ENCODE assay signal across 1 cellular context in genomic region chr13:60163525-60164471, GRCh38.
TF ChIP-seq lines count a peak whose summit lies in the region.

TSS of gene DIAPH3 (minus strand) at chr13:60163928. CDS start at chr13:60163766, 162 bp downstream.

TF ChIP-seq in HepG2, 621 proteins besides CTCF, POLR2A, EP300 and RAD21 (continued from another document and continues in another):
- TF ChIP-seq KAT7 (CRISPR knock-in tag; IDR thresholded peaks at IDR 0.05; ENCODE audit: borderline replicate concordance) (peak; percentile 75), ZNF792 (CRISPR knock-in tag; IDR thresholded peaks at IDR 0.05) (peak; percentile 46; the same call in 1 of the 2 replicates), SOX6 (IDR thresholded peaks at IDR 0.05) (no peak), SOX6 (CRISPR knock-in tag; IDR thresholded peaks at IDR 0.05) (peak; percentile 29; the same call in 1 of the 2 replicates), MAF1 (CRISPR knock-in tag; IDR thresholded peaks at IDR 0.05; ENCODE audit: borderline replicate concordance) (no peak), UBTF (CRISPR knock-in tag; IDR thresholded peaks at IDR 0.05) (peak; percentile 62), SRSF4 (IDR thresholded peaks at IDR 0.05; ENCODE audit: low read depth, low read length, poor library complexity, severe bottlenecking) (no peak), TRIM24 (CRISPR knock-in tag; IDR thresholded peaks at IDR 0.05) (no peak), ZNF264 (CRISPR knock-in tag; IDR thresholded peaks at IDR 0.05) (0 out of 2 replicates have a peak, but pooled peaks have one; percentile 31), NRL (CRISPR knock-in tag; IDR thresholded peaks at IDR 0.05; ENCODE audit: borderline replicate concordance) (peak; percentile 54; the same call in 1 of the 2 replicates), KLF9 (CRISPR knock-in tag; IDR thresholded peaks at IDR 0.05; ENCODE audit: low read depth) (no peak), HMGXB3 (CRISPR knock-in tag; IDR thresholded peaks at IDR 0.05; ENCODE audit: borderline replicate concordance) (peak; percentile 52; the same call in 1 of the 2 replicates), ZNF768 (CRISPR knock-in tag; IDR thresholded peaks at IDR 0.05) (no peak; the same call in 1 of the 2 replicates), CCAR2 (optimal IDR thresholded peaks at IDR 0.05; ENCODE audit: low read depth, low read length) (no peak), ZBTB49 (CRISPR knock-in tag; IDR thresholded peaks at IDR 0.05; ENCODE audit: borderline replicate concordance) (no peak), ZNF839 (CRISPR knock-in tag; IDR thresholded peaks at IDR 0.05; ENCODE audit: borderline replicate concordance) (no peak), RXRA (CRISPR knock-in tag; IDR thresholded peaks at IDR 0.05) (peak; percentile 42; the same call in 1 of the 2 replicates), CHCHD3 (CRISPR knock-in tag; IDR thresholded peaks at IDR 0.05) (no peak), ZNF205 (CRISPR knock-in tag; IDR thresholded peaks at IDR 0.05) (no peak), PPARG (CRISPR knock-in tag; conservative IDR thresholded peaks at IDR 0.05) (no peak), RNF2 (conservative IDR thresholded peaks at IDR 0.05; ENCODE audit: low read depth) (no peak), ZNF773 (CRISPR knock-in tag; IDR thresholded peaks at IDR 0.05; ENCODE audit: borderline replicate concordance) (no peak), MXD1 (CRISPR knock-in tag; IDR thresholded peaks at IDR 0.05) (peak; percentile 71; the same call in 1 of the 2 replicates), ASH2L (IDR thresholded peaks at IDR 0.05; ENCODE audit: insufficient read length, low read depth, low read length) (peak; percentile 88), ZNF619 (CRISPR knock-in tag; IDR thresholded peaks at IDR 0.05) (peak; percentile 53; the same call in 1 of the 2 replicates), ARNT (IDR thresholded peaks at IDR 0.05) (no peak), ZNF781 (CRISPR knock-in tag; IDR thresholded peaks at IDR 0.05; ENCODE audit: borderline replicate concordance, not compliant biosample characterization) (no peak), ZNF547 (CRISPR knock-in tag; IDR thresholded peaks at IDR 0.05) (peak; percentile 80; the same call in 1 of the 2 replicates)
- TF ChIP-seq, protein P1, sequence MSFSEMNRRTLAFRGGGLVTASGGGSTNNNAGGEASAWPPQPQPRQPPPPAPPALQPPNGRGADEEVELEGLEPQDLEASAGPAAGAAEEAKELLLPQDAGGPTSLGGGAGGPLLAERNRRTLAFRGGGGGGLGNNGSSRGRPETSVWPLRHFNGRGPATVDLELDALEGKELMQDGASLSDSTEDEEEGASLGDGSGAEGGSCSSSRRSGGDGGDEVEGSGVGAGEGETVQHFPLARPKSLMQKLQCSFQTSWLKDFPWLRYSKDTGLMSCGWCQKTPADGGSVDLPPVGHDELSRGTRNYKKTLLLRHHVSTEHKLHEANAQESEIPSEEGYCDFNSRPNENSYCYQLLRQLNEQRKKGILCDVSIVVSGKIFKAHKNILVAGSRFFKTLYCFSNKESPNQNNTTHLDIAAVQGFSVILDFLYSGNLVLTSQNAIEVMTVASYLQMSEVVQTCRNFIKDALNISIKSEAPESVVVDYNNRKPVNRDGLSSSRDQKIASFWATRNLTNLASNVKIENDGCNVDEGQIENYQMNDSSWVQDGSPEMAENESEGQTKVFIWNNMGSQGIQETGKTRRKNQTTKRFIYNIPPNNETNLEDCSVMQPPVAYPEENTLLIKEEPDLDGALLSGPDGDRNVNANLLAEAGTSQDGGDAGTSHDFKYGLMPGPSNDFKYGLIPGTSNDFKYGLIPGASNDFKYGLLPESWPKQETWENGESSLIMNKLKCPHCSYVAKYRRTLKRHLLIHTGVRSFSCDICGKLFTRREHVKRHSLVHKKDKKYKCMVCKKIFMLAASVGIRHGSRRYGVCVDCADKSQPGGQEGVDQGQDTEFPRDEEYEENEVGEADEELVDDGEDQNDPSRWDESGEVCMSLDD (CRISPR knock-in tag; IDR thresholded peaks at IDR 0.05; ENCODE audit: borderline replicate concordance): no peak
- TF ChIP-seq, protein P2, sequence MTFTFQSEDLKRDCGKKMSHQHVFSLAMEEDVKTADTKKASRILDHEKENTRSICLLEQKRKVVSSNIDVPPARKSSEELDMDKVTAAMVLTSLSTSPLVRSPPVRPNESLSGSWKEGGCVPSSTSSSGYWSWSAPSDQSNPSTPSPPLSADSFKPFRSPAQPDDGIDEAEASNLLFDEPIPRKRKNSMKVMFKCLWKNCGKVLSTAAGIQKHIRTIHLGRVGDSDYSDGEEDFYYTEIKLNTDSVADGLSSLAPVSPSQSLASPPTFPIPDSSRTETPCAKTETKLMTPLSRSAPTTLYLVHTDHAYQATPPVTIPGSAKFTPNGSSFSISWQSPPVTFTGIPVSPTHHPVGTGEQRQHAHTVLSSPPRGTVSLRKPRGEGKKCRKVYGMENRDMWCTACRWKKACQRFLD (CRISPR knock-in tag; IDR thresholded peaks at IDR 0.05; ENCODE audit: borderline replicate concordance): no peak
- TF ChIP-seq, protein P3, sequence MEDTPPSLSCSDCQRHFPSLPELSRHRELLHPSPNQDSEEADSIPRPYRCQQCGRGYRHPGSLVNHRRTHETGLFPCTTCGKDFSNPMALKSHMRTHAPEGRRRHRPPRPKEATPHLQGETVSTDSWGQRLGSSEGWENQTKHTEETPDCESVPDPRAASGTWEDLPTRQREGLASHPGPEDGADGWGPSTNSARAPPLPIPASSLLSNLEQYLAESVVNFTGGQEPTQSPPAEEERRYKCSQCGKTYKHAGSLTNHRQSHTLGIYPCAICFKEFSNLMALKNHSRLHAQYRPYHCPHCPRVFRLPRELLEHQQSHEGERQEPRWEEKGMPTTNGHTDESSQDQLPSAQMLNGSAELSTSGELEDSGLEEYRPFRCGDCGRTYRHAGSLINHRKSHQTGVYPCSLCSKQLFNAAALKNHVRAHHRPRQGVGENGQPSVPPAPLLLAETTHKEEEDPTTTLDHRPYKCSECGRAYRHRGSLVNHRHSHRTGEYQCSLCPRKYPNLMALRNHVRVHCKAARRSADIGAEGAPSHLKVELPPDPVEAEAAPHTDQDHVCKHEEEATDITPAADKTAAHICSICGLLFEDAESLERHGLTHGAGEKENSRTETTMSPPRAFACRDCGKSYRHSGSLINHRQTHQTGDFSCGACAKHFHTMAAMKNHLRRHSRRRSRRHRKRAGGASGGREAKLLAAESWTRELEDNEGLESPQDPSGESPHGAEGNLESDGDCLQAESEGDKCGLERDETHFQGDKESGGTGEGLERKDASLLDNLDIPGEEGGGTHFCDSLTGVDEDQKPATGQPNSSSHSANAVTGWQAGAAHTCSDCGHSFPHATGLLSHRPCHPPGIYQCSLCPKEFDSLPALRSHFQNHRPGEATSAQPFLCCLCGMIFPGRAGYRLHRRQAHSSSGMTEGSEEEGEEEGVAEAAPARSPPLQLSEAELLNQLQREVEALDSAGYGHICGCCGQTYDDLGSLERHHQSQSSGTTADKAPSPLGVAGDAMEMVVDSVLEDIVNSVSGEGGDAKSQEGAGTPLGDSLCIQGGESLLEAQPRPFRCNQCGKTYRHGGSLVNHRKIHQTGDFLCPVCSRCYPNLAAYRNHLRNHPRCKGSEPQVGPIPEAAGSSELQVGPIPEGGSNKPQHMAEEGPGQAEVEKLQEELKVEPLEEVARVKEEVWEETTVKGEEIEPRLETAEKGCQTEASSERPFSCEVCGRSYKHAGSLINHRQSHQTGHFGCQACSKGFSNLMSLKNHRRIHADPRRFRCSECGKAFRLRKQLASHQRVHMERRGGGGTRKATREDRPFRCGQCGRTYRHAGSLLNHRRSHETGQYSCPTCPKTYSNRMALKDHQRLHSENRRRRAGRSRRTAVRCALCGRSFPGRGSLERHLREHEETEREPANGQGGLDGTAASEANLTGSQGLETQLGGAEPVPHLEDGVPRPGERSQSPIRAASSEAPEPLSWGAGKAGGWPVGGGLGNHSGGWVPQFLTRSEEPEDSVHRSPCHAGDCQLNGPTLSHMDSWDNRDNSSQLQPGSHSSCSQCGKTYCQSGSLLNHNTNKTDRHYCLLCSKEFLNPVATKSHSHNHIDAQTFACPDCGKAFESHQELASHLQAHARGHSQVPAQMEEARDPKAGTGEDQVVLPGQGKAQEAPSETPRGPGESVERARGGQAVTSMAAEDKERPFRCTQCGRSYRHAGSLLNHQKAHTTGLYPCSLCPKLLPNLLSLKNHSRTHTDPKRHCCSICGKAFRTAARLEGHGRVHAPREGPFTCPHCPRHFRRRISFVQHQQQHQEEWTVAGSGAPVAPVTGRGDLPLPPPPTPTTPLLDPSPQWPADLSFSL (CRISPR knock-in tag; IDR thresholded peaks at IDR 0.05): no peak
- TF ChIP-seq, protein P4, sequence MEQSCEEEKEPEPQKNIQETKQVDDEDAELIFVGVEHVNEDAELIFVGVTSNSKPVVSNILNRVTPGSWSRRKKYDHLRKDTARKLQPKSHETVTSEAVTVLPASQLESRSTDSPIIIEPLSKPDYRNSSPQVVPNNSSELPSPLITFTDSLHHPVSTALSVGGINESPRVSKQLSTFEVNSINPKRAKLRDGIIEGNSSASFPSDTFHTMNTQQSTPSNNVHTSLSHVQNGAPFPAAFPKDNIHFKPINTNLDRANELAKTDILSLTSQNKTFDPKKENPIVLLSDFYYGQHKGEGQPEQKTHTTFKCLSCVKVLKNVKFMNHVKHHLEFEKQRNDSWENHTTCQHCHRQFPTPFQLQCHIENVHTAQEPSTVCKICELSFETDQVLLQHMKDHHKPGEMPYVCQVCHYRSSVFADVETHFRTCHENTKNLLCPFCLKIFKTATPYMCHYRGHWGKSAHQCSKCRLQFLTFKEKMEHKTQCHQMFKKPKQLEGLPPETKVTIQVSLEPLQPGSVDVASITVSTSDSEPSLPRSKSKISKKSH (CRISPR knock-in tag; IDR thresholded peaks at IDR 0.05; ENCODE audit: borderline replicate concordance): peak; percentile 88
- TF ChIP-seq, protein P5, sequence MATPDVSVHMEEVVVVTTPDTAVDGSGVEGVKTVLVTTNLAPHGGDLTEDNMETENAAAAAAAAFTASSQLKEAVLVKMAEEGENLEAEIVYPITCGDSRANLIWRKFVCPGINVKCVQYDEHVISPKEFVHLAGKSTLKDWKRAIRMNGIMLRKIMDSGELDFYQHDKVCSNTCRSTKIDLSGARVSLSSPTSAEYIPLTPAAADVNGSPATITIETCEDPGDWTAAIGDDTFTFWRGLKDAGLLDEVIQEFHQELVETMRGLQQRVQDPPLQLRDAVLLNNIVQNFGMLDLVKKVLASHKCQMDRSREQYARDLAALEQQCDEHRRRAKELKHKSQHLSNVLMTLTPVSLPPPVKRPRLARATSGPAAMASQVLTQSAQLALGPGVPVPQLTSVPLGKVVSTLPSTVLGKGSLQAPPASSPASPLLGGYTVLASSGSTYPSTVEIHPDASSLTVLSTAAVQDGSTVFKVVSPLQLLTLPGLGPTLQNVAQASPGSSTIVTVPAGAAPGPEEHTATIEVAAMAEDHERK (CRISPR knock-in tag; IDR thresholded peaks at IDR 0.05; ENCODE audit: low read depth): no peak
